Comparison of ENCODE assay signal across 12 cellular contexts in genomic region chr6:44004136-44004535, GRCh38.
DNase-seq lines count a peak whose midpoint lies in the region; ATAC-seq and TF ChIP-seq lines count a peak whose summit lies in the region.
"Had no signal": no experiment of that assay in that cellular context is flagged by ENCODE, and none has a peak within 500 bp of the region (broad histone marks: within the 10 kb centered on the region; RNA-seq: fewer than 3 reads in every experiment).

No MANE protein-coding gene starts in this region.

- H3K36me3 Mint-ChIP-seq in WTC11: peaks cover 4% of the 10 kb centered on the region
- no peaks in the 10 kb centered on the region for H3K36me3 Mint-ChIP-seq in immature natural killer cell
- H3K36me3 Mint-ChIP-seq in type B pancreatic cell: no peaks in the 10 kb centered on the region

- H3K9me3 Mint-ChIP-seq in WTC11: no peaks in the 10 kb centered on the region
- no peaks in the 10 kb centered on the region for H3K9me3 Mint-ChIP-seq in immature natural killer cell
- no peaks in the 10 kb centered on the region for H3K9me3 Mint-ChIP-seq in type B pancreatic cell
- H3K9me3 Mint-ChIP-seq: activated naive CD8-positive, alpha-beta T cell treated with anti-CD3 and anti-CD28 coated beads for 36 hours had no signal

- POLR2A ChIA-PET in WTC11 (lab: Charles Lee): interaction anchor here (1.5 kb wide), 1 partner anchor 70 kb away, joined by 4 read pairs; no protein-coding TSS in a partner anchor

- no peak for ATAC-seq in left cardiac atrium
- no peak for ATAC-seq in WTC11
- ATAC-seq in HG02623 (IDR thresholded peaks at IDR 0.05; ENCODE audit: unreplicated experiment): no peak

- H3K4me3 ChIP-seq in cardiac muscle cell: no peak overlapping the region

- H3K9me3 ChIP-seq in cardiac muscle cell (ENCODE audit: low read depth): no peaks in the 10 kb centered on the region

- H3K4me1 ChIP-seq in cardiac muscle cell (ENCODE audit: low read depth): peaks cover 51% of the 10 kb centered on the region

- CTCF ChIA-PET in WTC11 (lab: Charles Lee): interaction anchor here (0.8 to 8.2 kb wide), 11 partner anchors 12 to 337 kb away, joined by 3 to 58 read pairs (median 3); partner anchors contain the start of gene VEGFA

- H3K36me3 ChIP-seq in cardiac muscle cell: no peaks in the 10 kb centered on the region

- H3K4me3 Mint-ChIP-seq in WTC11: peak overlapping the region; percentile 69
- peak overlapping the region in 3 of 5 donors; percentile 30 to 48 (median 38) for H3K4me3 Mint-ChIP-seq in immature natural killer cell
- peak overlapping the region; percentile 75 for H3K4me3 Mint-ChIP-seq in type B pancreatic cell

- TF ChIP-seq CTCF in cardiac muscle cell (IDR thresholded peaks at IDR 0.05; ENCODE audit: low read depth, low read length): no peak
- TF ChIP-seq CTCF in WTC11 (IDR thresholded peaks at IDR 0.05): no peak
- TF ChIP-seq CTCF in type B pancreatic cell (conservative IDR thresholded peaks at IDR 0.05): no peak

- H3K27ac ChIP-seq in cardiac muscle cell: peak overlapping the region; percentile 84

- H3K4me1 Mint-ChIP-seq in WTC11: peaks cover 70% of the 10 kb centered on the region
- H3K4me1 Mint-ChIP-seq in immature natural killer cell: peaks cover 0 to 8% of the 10 kb centered on the region in 2 donors
- peaks cover 12% of the 10 kb centered on the region for H3K4me1 Mint-ChIP-seq in type B pancreatic cell (ENCODE audit: unreplicated experiment)

- intact Hi-C loops in left cardiac atrium (cut with DNase I): loop anchor here in 1 of 2 donors (5.0 kb wide), 2 partner anchors 52 to 232 kb away; partner anchors contain the start of gene VEGFA

- no peak for DNase-seq in cardiac muscle cell (ENCODE audit: low read depth in 1 of 2, low spot score in 1 of 2)
- DNase-seq in left cardiac atrium: no peak
- no peak for DNase-seq in WTC11 (ENCODE audit: low spot score)
- DNase-seq in immature natural killer cell: no peak
- DNase-seq in type B pancreatic cell (ENCODE audit: extremely low spot score, unreplicated experiment): no peak
- DNase-seq in COLO829 (ENCODE audit: low spot score): no peak
- no peak for DNase-seq in NCI-H2196 (lab: John Stamatoyannopoulos, UW; ENCODE audit: unreplicated experiment)
- DNase-seq: NCI-H1436 treated with DMSO at 0.1 percent for 48 hours, NCI-H524 treated with DMSO at 0.1 percent for 48 hours, T-helper 1 cell had no signal

- H3K27me3 ChIP-seq in cardiac muscle cell: no peaks in the 10 kb centered on the region

- no peak overlapping the region for H3K27ac Mint-ChIP-seq in WTC11
- H3K27ac Mint-ChIP-seq in immature natural killer cell: no peak overlapping the region
- H3K27ac Mint-ChIP-seq in type B pancreatic cell: peak overlapping the region; percentile 58
- H3K27ac Mint-ChIP-seq: activated naive CD8-positive, alpha-beta T cell treated with anti-CD3 and anti-CD28 coated beads for 36 hours had no signal

- H3K27me3 Mint-ChIP-seq in WTC11 (ENCODE audit: low read depth): peaks cover 38% of the 10 kb centered on the region
- peaks cover 12 to 23% (median 17%) of the 10 kb centered on the region in 3 donors for H3K27me3 Mint-ChIP-seq in immature natural killer cell (ENCODE audit: low read depth in 3 of 3)
- H3K27me3 Mint-ChIP-seq in type B pancreatic cell: peaks cover 45% of the 10 kb centered on the region

TF ChIP-seq in WTC11, 78 proteins besides CTCF, POLR2A, EP300 and RAD21 (continues in another document):
- TF ChIP-seq NFE2L1 (CRISPR knock-in tag; IDR thresholded peaks at IDR 0.05): no peak
- TF ChIP-seq, protein P1, sequence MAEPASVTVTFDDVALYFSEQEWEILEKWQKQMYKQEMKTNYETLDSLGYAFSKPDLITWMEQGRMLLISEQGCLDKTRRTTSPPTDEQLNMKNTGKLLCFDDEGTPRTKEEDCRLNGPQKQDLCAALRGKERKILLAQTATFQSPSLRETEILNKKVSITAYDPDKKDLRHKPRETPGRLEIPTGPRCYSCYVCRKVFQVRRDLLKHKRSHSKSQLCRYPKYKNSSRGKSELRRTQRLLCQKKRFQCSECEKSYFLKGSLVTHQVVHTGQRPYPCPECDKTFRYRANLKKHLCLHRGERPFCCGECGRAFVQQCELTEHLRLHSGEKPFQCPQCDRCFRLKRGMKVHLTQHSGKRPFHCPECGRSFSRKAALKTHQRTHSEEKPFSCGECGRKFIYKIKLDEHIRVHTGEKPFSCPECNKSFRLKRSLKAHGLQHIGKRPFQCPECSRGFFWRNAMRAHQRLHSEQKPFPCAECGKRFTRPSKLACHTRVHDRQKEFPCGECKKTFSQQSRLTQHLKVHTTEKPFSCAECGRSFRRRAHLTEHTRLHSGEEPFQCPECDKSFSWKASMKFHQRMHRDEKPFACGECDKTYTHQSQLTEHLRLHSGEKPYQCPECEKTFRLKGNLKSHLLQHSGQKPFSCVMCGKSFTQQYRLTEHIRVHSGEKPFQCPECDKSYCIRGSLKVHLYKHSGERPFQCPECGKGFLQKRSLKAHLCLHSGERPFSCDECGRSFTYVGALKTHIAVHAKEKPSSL (CRISPR knock-in tag; conservative IDR thresholded peaks at IDR 0.05): no peak
- TF ChIP-seq ZNF671 (CRISPR knock-in tag; IDR thresholded peaks at IDR 0.05): no peak
- TF ChIP-seq ZNF263 (CRISPR knock-in tag; IDR thresholded peaks at IDR 0.05; ENCODE audit: low read depth): no peak
- TF ChIP-seq SMAD4 (CRISPR knock-in tag; IDR thresholded peaks at IDR 0.05): no peak
- TF ChIP-seq, protein P2, sequence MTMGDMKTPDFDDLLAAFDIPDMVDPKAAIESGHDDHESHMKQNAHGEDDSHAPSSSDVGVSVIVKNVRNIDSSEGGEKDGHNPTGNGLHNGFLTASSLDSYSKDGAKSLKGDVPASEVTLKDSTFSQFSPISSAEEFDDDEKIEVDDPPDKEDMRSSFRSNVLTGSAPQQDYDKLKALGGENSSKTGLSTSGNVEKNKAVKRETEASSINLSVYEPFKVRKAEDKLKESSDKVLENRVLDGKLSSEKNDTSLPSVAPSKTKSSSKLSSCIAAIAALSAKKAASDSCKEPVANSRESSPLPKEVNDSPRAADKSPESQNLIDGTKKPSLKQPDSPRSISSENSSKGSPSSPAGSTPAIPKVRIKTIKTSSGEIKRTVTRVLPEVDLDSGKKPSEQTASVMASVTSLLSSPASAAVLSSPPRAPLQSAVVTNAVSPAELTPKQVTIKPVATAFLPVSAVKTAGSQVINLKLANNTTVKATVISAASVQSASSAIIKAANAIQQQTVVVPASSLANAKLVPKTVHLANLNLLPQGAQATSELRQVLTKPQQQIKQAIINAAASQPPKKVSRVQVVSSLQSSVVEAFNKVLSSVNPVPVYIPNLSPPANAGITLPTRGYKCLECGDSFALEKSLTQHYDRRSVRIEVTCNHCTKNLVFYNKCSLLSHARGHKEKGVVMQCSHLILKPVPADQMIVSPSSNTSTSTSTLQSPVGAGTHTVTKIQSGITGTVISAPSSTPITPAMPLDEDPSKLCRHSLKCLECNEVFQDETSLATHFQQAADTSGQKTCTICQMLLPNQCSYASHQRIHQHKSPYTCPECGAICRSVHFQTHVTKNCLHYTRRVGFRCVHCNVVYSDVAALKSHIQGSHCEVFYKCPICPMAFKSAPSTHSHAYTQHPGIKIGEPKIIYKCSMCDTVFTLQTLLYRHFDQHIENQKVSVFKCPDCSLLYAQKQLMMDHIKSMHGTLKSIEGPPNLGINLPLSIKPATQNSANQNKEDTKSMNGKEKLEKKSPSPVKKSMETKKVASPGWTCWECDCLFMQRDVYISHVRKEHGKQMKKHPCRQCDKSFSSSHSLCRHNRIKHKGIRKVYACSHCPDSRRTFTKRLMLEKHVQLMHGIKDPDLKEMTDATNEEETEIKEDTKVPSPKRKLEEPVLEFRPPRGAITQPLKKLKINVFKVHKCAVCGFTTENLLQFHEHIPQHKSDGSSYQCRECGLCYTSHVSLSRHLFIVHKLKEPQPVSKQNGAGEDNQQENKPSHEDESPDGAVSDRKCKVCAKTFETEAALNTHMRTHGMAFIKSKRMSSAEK (CRISPR knock-in tag; IDR thresholded peaks at IDR 0.05; ENCODE audit: borderline replicate concordance): no peak
- no peak for TF ChIP-seq GTF2I (CRISPR knock-in tag; conservative IDR thresholded peaks at IDR 0.05)
- no peak for TF ChIP-seq AFF4 (CRISPR knock-in tag; IDR thresholded peaks at IDR 0.05; ENCODE audit: borderline replicate concordance)
- no peak for TF ChIP-seq ZNF121 (CRISPR knock-in tag; IDR thresholded peaks at IDR 0.05)
- no peak for TF ChIP-seq KAT7 (CRISPR knock-in tag; IDR thresholded peaks at IDR 0.05; ENCODE audit: borderline replicate concordance)
